8 cellular contexts compared by ENCODE assay signal in the genomic region with DNA sequence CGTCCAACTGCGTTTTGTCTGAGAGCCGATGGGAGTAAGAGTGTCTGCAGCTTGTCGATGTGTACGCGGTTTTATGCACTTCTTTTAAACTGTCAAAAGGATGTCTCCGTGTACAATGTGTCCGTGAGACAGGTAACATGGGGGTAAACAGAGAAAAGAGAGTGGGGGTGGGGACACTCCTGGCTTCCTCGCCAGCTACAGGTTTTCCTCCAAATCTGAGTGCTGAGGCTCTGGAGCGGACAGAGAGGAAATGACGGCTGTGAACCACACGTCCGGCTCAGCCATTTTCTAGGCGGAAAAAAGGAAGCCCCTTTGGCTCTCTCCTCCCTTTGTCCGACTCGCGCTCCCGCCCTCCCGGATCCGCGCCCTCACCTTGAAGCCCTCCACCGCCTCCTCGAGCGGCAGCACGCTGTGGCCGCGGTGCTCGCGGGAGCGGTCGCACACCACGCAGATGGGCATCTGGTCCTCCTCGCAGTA. TPM values are rescaled to one million over a fixed set of nuclear protein-coding genes. Genes with fewer than 3 reads are reported as not detected.
DNase-seq lines count a peak whose midpoint lies in the region; ATAC-seq and TF ChIP-seq lines count a peak whose summit lies in the region.

No MANE protein-coding gene starts in this region.

- no peaks in the 10 kb centered on the region for H3K27me3 ChIP-seq in AG04450 (ENCODE audit: control insufficient read depth, insufficient read depth, low read length)
- H3K27me3 ChIP-seq in foreskin keratinocyte: no peaks in the 10 kb centered on the region

- POLR2A ChIA-PET in AG04450 (lab: Yijun Ruan, JAX): interaction anchor here (0.8 to 3.7 kb wide), 11 partner anchors 9 to 539 kb away, joined by 3 to 30 read pairs (median 3); no protein-coding TSS in a partner anchor

- peaks cover 4% of the 10 kb centered on the region; the same call in 1 of the 2 replicates for H3K9me3 ChIP-seq in AG04450 (ENCODE audit: control insufficient read depth, insufficient read depth, low read length)

- peak; percentile 31 for ATAC-seq in HG02973 (IDR thresholded peaks at IDR 0.05; ENCODE audit: unreplicated experiment)
- ATAC-seq in foreskin keratinocyte: peak; percentile 2

- DNase-seq in AG04450 (ENCODE audit: low read depth, low spot score): no peak
- peak; percentile 49 for DNase-seq in NCI-H82 (lab: John Stamatoyannopoulos, UW)
- peak; percentile 45 for DNase-seq in activated T-helper 1 cell treated with anti-CD3 and anti-CD28 coated beads, Interleukin-12 subunit alpha, Interleukin-12 subunit beta, Interleukin-2, Interleukin-4 antibody, amounts not matched to agents 30 ng/mL and 10 ng/mL and 1 ng/mL, durations not matched to agents 14 hours and 24 hours and 36 hours (ENCODE audit: low spot score)
- DNase-seq in foreskin keratinocyte: peak in 1 of 2 donors; percentile 22
- peak; percentile 10 for DNase-seq in neural crest cell (ENCODE audit: low read depth, low spot score)
- no peak for DNase-seq in amniotic stem cell (lab: John Stamatoyannopoulos, UW)

- peaks cover 38% of the 10 kb centered on the region for H3K4me1 Mint-ChIP-seq in activated T-helper 1 cell treated with anti-CD3 and anti-CD28 coated beads, Interleukin-12 subunit alpha, Interleukin-12 subunit beta, Interleukin-2, Interleukin-4 antibody, amounts not matched to agents 30 ng/mL and 10 ng/mL and 1 ng/mL, durations not matched to agents 14 hours and 24 hours and 36 hours (ENCODE audit: low read depth)
- peaks cover 38% of the 10 kb centered on the region for H3K4me1 Mint-ChIP-seq in neural crest cell

- H3K27ac ChIP-seq in AG04450 (ENCODE audit: low read depth, low read length) (peak overlapping the region; percentile 80), foreskin keratinocyte (peak overlapping the region; percentile 81)

- no peaks in the 10 kb centered on the region for H3K9me3 Mint-ChIP-seq in activated T-helper 1 cell treated with anti-CD3 and anti-CD28 coated beads, Interleukin-12 subunit alpha, Interleukin-12 subunit beta, Interleukin-2, Interleukin-4 antibody, amounts not matched to agents 30 ng/mL and 10 ng/mL and 1 ng/mL, durations not matched to agents 14 hours and 24 hours and 36 hours
- H3K9me3 Mint-ChIP-seq in neural crest cell: no peaks in the 10 kb centered on the region

- TF ChIP-seq CTCF in AG04450 (IDR thresholded peaks at IDR 0.05; ENCODE audit: low read depth, low read length): no peak
- no peak for TF ChIP-seq CTCF in foreskin keratinocyte (conservative IDR thresholded peaks at IDR 0.05)
- TF ChIP-seq CTCF in neural crest cell (conservative IDR thresholded peaks at IDR 0.05): no peak

- peak; percentile 33 for TF ChIP-seq POLR2A in GM18526 (IDR thresholded peaks at IDR 0.05; ENCODE audit: extremely low read depth, insufficient read length)

- intact Hi-C loops in activated T-helper 1 cell treated with anti-CD3 and anti-CD28 coated beads, Interleukin-12 subunit alpha, Interleukin-12 subunit beta, Interleukin-2, Interleukin-4 antibody, amounts not matched to agents 30 ng/mL and 10 ng/mL and 1 ng/mL, durations not matched to agents 14 hours and 24 hours and 36 hours (cut with micrococcal nuclease): loop anchor here (1.0 to 2.0 kb wide), 6 partner anchors 18 to 94 kb away; no protein-coding TSS in a partner anchor

- peak overlapping the region; percentile 91 for H3K27ac Mint-ChIP-seq in activated T-helper 1 cell treated with anti-CD3 and anti-CD28 coated beads, Interleukin-12 subunit alpha, Interleukin-12 subunit beta, Interleukin-2, Interleukin-4 antibody, amounts not matched to agents 30 ng/mL and 10 ng/mL and 1 ng/mL, durations not matched to agents 14 hours and 24 hours and 36 hours
- peak overlapping the region; percentile 92 for H3K27ac Mint-ChIP-seq in neural crest cell (ENCODE audit: unreplicated experiment)

- H3K4me3 ChIP-seq in AG04450 (ENCODE audit: low read depth, low read length): peak overlapping the region; percentile 97

- H3K4me1 ChIP-seq in foreskin keratinocyte: no peaks in the 10 kb centered on the region

- CTCF ChIA-PET in AG04450 (lab: Charles Lee): interaction anchor here (0.6 to 1.5 kb wide), 5 partner anchors 58 to 728 kb away, joined by 3 to 5 read pairs (median 4); no protein-coding TSS in a partner anchor

- H3K36me3 Mint-ChIP-seq in activated T-helper 1 cell treated with anti-CD3 and anti-CD28 coated beads, Interleukin-12 subunit alpha, Interleukin-12 subunit beta, Interleukin-2, Interleukin-4 antibody, amounts not matched to agents 30 ng/mL and 10 ng/mL and 1 ng/mL, durations not matched to agents 14 hours and 24 hours and 36 hours (ENCODE audit: low read depth): peaks cover 42% of the 10 kb centered on the region
- H3K36me3 Mint-ChIP-seq in neural crest cell (ENCODE audit: low read depth): peaks cover 27% of the 10 kb centered on the region

- H3K27me3 Mint-ChIP-seq in activated T-helper 1 cell treated with anti-CD3 and anti-CD28 coated beads, Interleukin-12 subunit alpha, Interleukin-12 subunit beta, Interleukin-2, Interleukin-4 antibody, amounts not matched to agents 30 ng/mL and 10 ng/mL and 1 ng/mL, durations not matched to agents 14 hours and 24 hours and 36 hours (ENCODE audit: insufficient read depth): no peaks in the 10 kb centered on the region
- no peaks in the 10 kb centered on the region for H3K27me3 Mint-ChIP-seq in neural crest cell (ENCODE audit: low read depth)

- H3K4me3 Mint-ChIP-seq in activated T-helper 1 cell treated with anti-CD3 and anti-CD28 coated beads, Interleukin-12 subunit alpha, Interleukin-12 subunit beta, Interleukin-2, Interleukin-4 antibody, amounts not matched to agents 30 ng/mL and 10 ng/mL and 1 ng/mL, durations not matched to agents 14 hours and 24 hours and 36 hours: peak overlapping the region; percentile 93
- peak overlapping the region; percentile 98 for H3K4me3 Mint-ChIP-seq in neural crest cell

RNA-seq across cellular contexts. Expression of a gene that starts 0.9 kb away (rescaled TPM):
- polyA plus RNA-seq in AG04450 (2011; rRNA removed) (62.0 and 73.8 TPM in 2 replicates), foreskin keratinocyte (35.0 and 37.5 TPM in 2 replicates)
- 89.7 and 93.0 TPM in 2 replicates for polyA minus RNA-seq in AG04450 (2011; rRNA and poly(A)+ RNA removed)
- 67.2 and 67.4 TPM in 2 replicates for total RNA-seq in activated T-helper 1 cell treated with anti-CD3 and anti-CD28 coated beads, Interleukin-12 subunit alpha, Interleukin-12 subunit beta, Interleukin-2, Interleukin-4 antibody, amounts not matched to agents 30 ng/mL and 10 ng/mL and 1 ng/mL, durations not matched to agents 14 hours and 24 hours and 36 hours
- total RNA-seq in foreskin keratinocyte (50.9 and 60.1 TPM in 2 replicates), neural crest cell (81.7 and 84.2 TPM in 2 replicates)

Comparison
In these comparisons a context has a peak if more than half of its experiments do, and no peak if none do; other contexts are left out.
1. DNase-seq: peak in NCI-H82 (single experiment), activated T-helper 1 cell treated with anti-CD3 and anti-CD28 coated beads, Interleukin-12 subunit alpha, Interleukin-12 subunit beta, Interleukin-2, Interleukin-4 antibody, amounts not matched to agents 30 ng/mL and 10 ng/mL and 1 ng/mL, durations not matched to agents 14 hours and 24 hours and 36 hours (single experiment) and neural crest cell (single experiment); none in AG04450 (single experiment) and amniotic stem cell (single experiment).